In the genomic region with DNA sequence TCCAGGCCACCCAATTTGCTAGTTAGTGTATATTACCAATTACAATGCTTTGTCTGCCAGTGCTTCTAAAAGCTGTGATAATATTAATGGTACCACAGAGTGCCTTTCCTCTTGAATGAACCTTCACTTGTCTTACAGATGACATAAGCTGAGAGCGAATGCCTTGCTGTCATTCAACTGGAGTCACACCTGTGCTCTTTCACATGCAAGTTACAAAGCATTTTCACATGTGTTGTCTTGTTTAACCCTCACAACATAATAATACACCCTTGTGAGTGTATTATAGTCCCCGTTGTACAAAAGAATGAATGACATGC, we compare ENCODE assay signal across 18 cellular contexts.
"Had no signal": no experiment of that assay in that cellular context is flagged by ENCODE, and none has a peak within 500 bp of the region (broad histone marks: within the 10 kb centered on the region; RNA-seq: fewer than 3 reads in every experiment).

No MANE protein-coding gene starts in this region.

- H3K4me1 ChIP-seq: gastroesophageal sphincter, left ventricle myocardium inferior, spleen, tibial nerve, upper lobe of right lung had no signal

- ATAC-seq: effector memory CD8-positive, alpha-beta T cell; gastroesophageal sphincter; sciatic nerve; stimulated activated memory B cell treated with anti-CD40 and anti-IgM and Interleukin-4, amounts not matched to agents 10 μg/mL and 1 μg/mL and 100 μg/mL, for 72 hours; upper lobe of right lung had no signal

- H3K27ac ChIP-seq: epithelial cell of prostate, esophagus muscularis mucosa, gastroesophageal sphincter, left ventricle myocardium inferior, spleen, tibial nerve, upper lobe of right lung had no signal

- DNase-seq: effector memory CD8-positive, alpha-beta T cell; glutamatergic neuron; islet precursor cell; left ventricle myocardium inferior; mesenchymal stem cell; midbrain; spleen; stimulated activated CD4-positive, alpha-beta T cell treated with anti-CD3 and anti-CD28 coated beads, Interleukin-15, amount 100 ng/mL, for 24 hours; stimulated activated CD4-positive, alpha-beta T cell treated with anti-CD3 and anti-CD28 coated beads, Interleukin-1b, Interleukin-23, amount 100 ng/mL, for 48 hours; stimulated activated CD4-positive, alpha-beta T cell treated with anti-CD3 and anti-CD28 coated beads, Interleukin-4, amount 100 ng/mL, for 24 hours; upper lobe of right lung had no signal

- H3K27me3 ChIP-seq: esophagus muscularis mucosa, gastroesophageal sphincter, spleen, tibial nerve, upper lobe of right lung had no signal

- H3K9me3 ChIP-seq: esophagus muscularis mucosa, gastroesophageal sphincter, left ventricle myocardium inferior, spleen, tibial nerve, upper lobe of right lung had no signal

- H3K36me3 ChIP-seq: esophagus muscularis mucosa, gastroesophageal sphincter, left ventricle myocardium inferior, spleen, tibial nerve, upper lobe of right lung had no signal

- H3K4me3 ChIP-seq: esophagus muscularis mucosa, gastroesophageal sphincter, left ventricle myocardium inferior, lung, spleen, tibial nerve, upper lobe of right lung had no signal
